In the genomic region with DNA sequence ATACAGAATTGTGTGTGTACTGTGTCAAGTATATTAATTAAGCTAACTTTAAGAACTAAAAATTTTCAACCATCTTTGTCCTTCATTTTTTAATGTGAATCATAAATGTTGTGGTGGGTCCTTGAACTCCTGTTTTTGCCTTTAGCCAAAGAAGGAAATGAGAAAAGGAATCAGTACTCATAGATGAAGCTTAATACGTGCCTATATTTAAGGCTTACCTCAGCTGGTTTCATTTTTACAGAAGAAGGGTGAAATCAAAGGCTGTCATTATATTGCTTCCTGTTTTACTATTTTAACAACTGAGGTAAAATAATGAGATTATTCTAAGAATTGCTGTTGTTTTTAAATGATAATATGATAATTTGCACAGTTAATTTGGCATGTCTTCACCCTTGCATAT, we compare ENCODE assay signal across 10 cellular contexts. TPM values are rescaled to one million over a fixed set of nuclear protein-coding genes. Genes with fewer than 3 reads are reported as not detected.
DNase-seq lines count a peak whose midpoint lies in the region; ATAC-seq, FAIRE-seq and TF ChIP-seq lines count a peak whose summit lies in the region.
"Had no signal": no experiment of that assay in that cellular context is flagged by ENCODE, and none has a peak within 500 bp of the region (broad histone marks: within the 10 kb centered on the region; RNA-seq: fewer than 3 reads in every experiment).

No MANE protein-coding gene starts in this region.

- H3K4me3 ChIP-seq in neuronal stem cell (ENCODE audit: low read length in 2 of 2) = no peak overlapping the region

- H3K9me3 ChIP-seq in neuronal stem cell (replicated peaks in 1 of 2; ENCODE audit: control insufficient read depth in 2 of 2, insufficient read depth in 1 of 2, low read depth in 1 of 2, low read length in 2 of 2) = no peaks in the 10 kb centered on the region

- H2AFZ ChIP-seq in neuronal stem cell (ENCODE audit: low read length) = no peak overlapping the region

- H3K18ac ChIP-seq in neuronal stem cell (ENCODE audit: low read length) = no peak overlapping the region

- no peak overlapping the region for H3K4me3 Mint-ChIP-seq in central memory CD8-positive, alpha-beta T cell
- H3K4me3 Mint-ChIP-seq: brain had no signal

- H2BK15ac ChIP-seq in neuronal stem cell (ENCODE audit: low read length) = no peak overlapping the region

- H3K4me1 ChIP-seq in neuronal stem cell (ENCODE audit: control insufficient read depth in 2 of 2, insufficient read depth in 1 of 2, low read depth in 1 of 2, low read length in 2 of 2) = no peaks in the 10 kb centered on the region

- no peak overlapping the region for H2AK5ac ChIP-seq in neuronal stem cell (ENCODE audit: low read depth, low read length)

- no peak overlapping the region for H2BK5ac ChIP-seq in neuronal stem cell (ENCODE audit: low read length)

- H3K79me1 ChIP-seq in neuronal stem cell (ENCODE audit: low read depth, low read length) = no peaks in the 10 kb centered on the region

- no peak overlapping the region for H3K4ac ChIP-seq in neuronal stem cell (ENCODE audit: low read length)

- H3K27me3 ChIP-seq in neuronal stem cell (ENCODE audit: control insufficient read depth in 3 of 3, insufficient read depth in 3 of 3, low read depth in 1 of 3, low read length in 3 of 3) = no peaks in the 10 kb centered on the region

- DNase-seq in GM12891 (ENCODE audit: insufficient read length, low spot score) (no peak), foreskin melanocyte (no peak), anterior cingulate cortex (lab: John Stamatoyannopoulos, UW) (no peak), neuronal stem cell (ENCODE audit: low spot score) (no peak), occipital lobe (lab: John Stamatoyannopoulos, UW) (no peak)
- DNase-seq in central memory CD8-positive, alpha-beta T cell (ENCODE audit: low spot score in 2 of 2) = no peak
- DNase-seq: stimulated activated CD4-positive, alpha-beta T cell treated with anti-CD3 and anti-CD28 coated beads, Interleukin-15, amount 100 ng/mL, for 24 hours had no signal

- H3K23ac ChIP-seq in neuronal stem cell (ENCODE audit: low read depth, low read length, poor library complexity) = no peak overlapping the region

- no peak overlapping the region for H3K9ac ChIP-seq in neuronal stem cell (ENCODE audit: low read depth, low read length, poor library complexity)

- no peak overlapping the region for H3K14ac ChIP-seq in neuronal stem cell (ENCODE audit: low read length)

- no peak overlapping the region for H3K4me2 ChIP-seq in neuronal stem cell (ENCODE audit: insufficient read depth, low read length, poor library complexity, severe bottlenecking)

- no peaks in the 10 kb centered on the region for H3K36me3 ChIP-seq in neuronal stem cell (replicated peaks in 1 of 2; ENCODE audit: control insufficient read depth in 2 of 2, insufficient read depth in 2 of 2, low read length in 2 of 2)

- peaks cover 15% of the 10 kb centered on the region for H3K4me1 Mint-ChIP-seq in central memory CD8-positive, alpha-beta T cell

- no peak for TF ChIP-seq POLR2A in GM12891 (IDR thresholded peaks at IDR 0.05; ENCODE audit: low read depth, low read length)

- ATAC-seq in GM21367 (IDR thresholded peaks at IDR 0.05; ENCODE audit: unreplicated experiment) (peak; percentile 68), HG03439 (IDR thresholded peaks at IDR 0.05; ENCODE audit: unreplicated experiment) (peak; percentile 68)
- ATAC-seq in central memory CD8-positive, alpha-beta T cell (replicated peaks; ENCODE audit: extremely low read depth, poor library complexity, severe bottlenecking) = peak; percentile 36

- H3K9me3 Mint-ChIP-seq in central memory CD8-positive, alpha-beta T cell = no peaks in the 10 kb centered on the region
- H3K9me3 Mint-ChIP-seq: brain had no signal

- H3K36me3 Mint-ChIP-seq in central memory CD8-positive, alpha-beta T cell (ENCODE audit: insufficient read depth) = no peaks in the 10 kb centered on the region
- H3K36me3 Mint-ChIP-seq: brain had no signal

- no peak overlapping the region for H2BK12ac ChIP-seq in neuronal stem cell (ENCODE audit: low read length)

- no peak overlapping the region for H2BK120ac ChIP-seq in neuronal stem cell (ENCODE audit: low read depth, low read length)

- no peak overlapping the region for H3K27ac Mint-ChIP-seq in central memory CD8-positive, alpha-beta T cell (ENCODE audit: low read depth)
- H3K27ac Mint-ChIP-seq: brain had no signal

- H3K27ac ChIP-seq in neuronal stem cell (replicated peaks; ENCODE audit: low read length) = no peak overlapping the region

- no peak overlapping the region for H4K8ac ChIP-seq in neuronal stem cell (ENCODE audit: low read depth, low read length)

- H3K27me3 Mint-ChIP-seq in central memory CD8-positive, alpha-beta T cell = no peaks in the 10 kb centered on the region
- H3K27me3 Mint-ChIP-seq: brain had no signal

- no CpG with 5 or more reads among the region's 1 CpG for WGBS in neuronal stem cell (ENCODE audit: extremely low coverage in 2 of 2, insufficient read length in 2 of 2, insufficient replicate concordance in 1 of 2), 2 donors

- peak; percentile 54 for FAIRE-seq in GM12891 (lab: Jason Lieb, UNC)

- H4K91ac ChIP-seq in neuronal stem cell (ENCODE audit: low read depth, low read length, poor library complexity) = no peak overlapping the region

TF ChIP-seq in GM12891, 5 proteins besides CTCF, POLR2A, EP300 and RAD21:
- TF ChIP-seq PAX5 (IDR thresholded peaks at IDR 0.05; ENCODE audit: insufficient read depth, low read length, severe bottlenecking) (no peak), SPI1 (IDR thresholded peaks at IDR 0.05; ENCODE audit: low read depth, low read length) (peak; percentile 63), POU2F2 (IDR thresholded peaks at IDR 0.05; ENCODE audit: low read depth, low read length) (no peak)

RNA-seq across cellular contexts. Expression of gene SNX13, which starts 6.3 kb away (rescaled TPM):
- 6.1 TPM for polyA plus RNA-seq in GM12891 (2012; ENCODE audit: low read depth, missing spikeins)
- 13.0 TPM for polyA plus RNA-seq in neuronal stem cell (2013, experiment 1 of 2)
- 13.2 TPM for polyA plus RNA-seq in neuronal stem cell (2013, experiment 2 of 2)
- 86.9 TPM for total RNA-seq in occipital lobe
